In the genomic region with DNA sequence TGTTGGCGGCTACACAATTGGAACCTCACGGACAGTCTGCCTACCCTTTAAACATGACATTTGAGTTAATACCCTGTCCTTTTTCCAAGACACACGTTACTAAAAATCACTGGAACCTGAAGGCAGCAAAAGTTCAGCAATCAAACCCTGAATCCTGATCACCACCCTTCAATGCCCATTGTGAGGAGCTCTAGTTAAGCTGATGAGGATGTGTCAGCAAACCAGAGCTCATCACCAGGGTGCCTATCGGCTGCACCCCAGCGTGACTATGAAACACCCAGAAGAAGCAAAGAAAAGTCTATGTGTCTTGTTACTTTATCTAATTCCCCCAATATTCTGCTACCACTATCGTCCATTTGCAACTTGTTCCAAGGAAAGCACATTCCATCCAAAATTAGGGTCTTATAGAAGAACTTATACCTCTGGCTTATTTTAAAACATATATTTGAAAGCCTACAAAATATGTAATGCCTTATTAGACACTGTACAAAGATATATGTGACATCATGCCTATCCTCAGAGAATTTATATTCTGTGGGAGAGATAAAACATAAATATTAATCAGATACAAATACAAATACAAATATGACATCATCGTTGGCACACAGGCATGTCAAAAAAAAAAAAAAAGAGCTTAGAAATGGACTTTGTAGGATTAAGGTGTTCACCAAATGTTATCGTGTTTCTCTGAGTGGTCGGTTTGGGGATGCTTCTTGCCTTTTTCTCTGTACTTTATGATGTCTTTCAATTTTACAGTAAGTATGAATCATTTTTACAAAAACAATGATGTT, we compare ENCODE assay signal across 26 cellular contexts.
DNase-seq lines count a peak whose midpoint lies in the region; ATAC-seq, FAIRE-seq and TF ChIP-seq lines count a peak whose summit lies in the region.
"Had no signal": no experiment of that assay in that cellular context is flagged by ENCODE, and none has a peak within 500 bp of the region (broad histone marks: within the 10 kb centered on the region; RNA-seq: fewer than 3 reads in every experiment).

No MANE protein-coding gene starts in this region.

- ATAC-seq in K562 = no peak
- ATAC-seq: GM12878, HCT116, PC-3 had no signal

- BruUV-seq in K562 (replicated peaks; lab: Mats Ljungman, UMichigan) = no TSS peak

- 0% methylated on average over 9 of the region's 9 CpGs for WGBS in K562 (ENCODE audit: insufficient coverage, low coverage, missing lambda C conversion rate)

- TF ChIP-seq POLR2A in K562 (conservative IDR thresholded peaks at IDR 0.05) = no peak

- H3K4me3 ChIP-seq in K562 (no peak overlapping the region), parathyroid adenoma (ENCODE audit: low read depth, low read length) (no peak overlapping the region)
- H3K4me3 ChIP-seq: GM12878, GM23248, MG63, SK-N-MC had no signal

- no peak for FAIRE-seq in K562 (lab: Jason Lieb, UNC)
- FAIRE-seq: GM12878 had no signal

- H3K36me3 ChIP-seq in K562 (ENCODE audit: control insufficient read depth, insufficient read depth, low read length) (no peaks in the 10 kb centered on the region), parathyroid adenoma (ENCODE audit: control insufficient read depth, insufficient read depth, low read length) (no peaks in the 10 kb centered on the region)
- H3K36me3 ChIP-seq: MG63 had no signal

- POLR2A ChIA-PET in K562 (lab: Yijun Ruan, JAX) = no interaction called here

- H3K9me3 ChIP-seq in K562 (replicated peaks; ENCODE audit: control insufficient read depth, insufficient read depth, low read depth, low read length) (no peaks in the 10 kb centered on the region), parathyroid adenoma (ENCODE audit: control insufficient read depth, low read length) (no peaks in the 10 kb centered on the region)
- H3K9me3 ChIP-seq: MG63 had no signal

- H3K9me1 ChIP-seq in K562 (ENCODE audit: control insufficient read depth, insufficient read depth, low read length) = no peaks in the 10 kb centered on the region

- CTCF ChIA-PET in K562 (lab: Yijun Ruan, JAX; ENCODE audit: low intra/inter-chr PET ratio) = interaction anchor here (0.7 to 1.1 kb wide), 2 partner anchors 189 to 207 kb away, joined by 4 read pairs; no protein-coding TSS in a partner anchor

- TF ChIP-seq CTCF in K562 (IDR thresholded peaks at IDR 0.05 in 2 of 3, conservative IDR thresholded peaks at IDR 0.05 in 1 of 3; ENCODE audit: insufficient read depth in 2 of 3, low read depth in 1 of 3, low read length in 3 of 3) (0 out of 6 replicates have a peak, but pooled peaks of 1 of the 3 experiments have one; percentile 14), parathyroid adenoma (IDR thresholded peaks at IDR 0.05) (peak; percentile 25)

- H3K9ac ChIP-seq in K562 (ENCODE audit: insufficient read depth in 1 of 2, low read depth in 2 of 2, low read length in 2 of 2) (no peak overlapping the region), parathyroid adenoma (no peak overlapping the region)
- H3K9ac ChIP-seq: GM23248 had no signal

- in situ Hi-C loops in K562 (cut with MboI) = no loop called here

- H3K27me3 ChIP-seq in K562 (ENCODE audit: control insufficient read depth in 2 of 2, insufficient read depth in 2 of 2, low read length in 2 of 2) (no peaks in the 10 kb centered on the region), parathyroid adenoma (ENCODE audit: control insufficient read depth, insufficient read depth, low read length) (no peaks in the 10 kb centered on the region)
- H3K27me3 ChIP-seq: MG63 had no signal

- TF ChIP-seq EP300 in K562 (IDR thresholded peaks at IDR 0.05; ENCODE audit: low read length) = no peak

- H3K79me2 ChIP-seq in K562 (ENCODE audit: control insufficient read depth, insufficient read depth, low read length) (no peaks in the 10 kb centered on the region), parathyroid adenoma (no peaks in the 10 kb centered on the region)

- DNase-seq in NCI-H2171 treated with DMSO at 0.1 percent for 48 hours (lab: John Stamatoyannopoulos, UW) (peak; percentile 28), NCI-H2171 (lab: John Stamatoyannopoulos, UW) (no peak), NCI-H524 (lab: John Stamatoyannopoulos, UW) (peak; percentile 80 to 85), K562 (ENCODE audit: extremely low read depth in 1 of 4, low spot score in 3 of 4) (no peak), DMS114 treated with DMSO at 0.1 percent for 48 hours (lab: John Stamatoyannopoulos, UW; ENCODE audit: unreplicated experiment) (no peak), T-helper 1 cell (no peak), NCI-H510A treated with DMSO at 0.1 percent for 48 hours (lab: John Stamatoyannopoulos, UW) (no peak)
- DNase-seq: 8988T; AML-193; Calu3; CD8-positive, alpha-beta memory T cell; DMS79 treated with DMSO at 0.1 percent for 48 hours; GM23248; Kasumi-1; MG63; NCI-H1694 treated with DMSO at 0.1 percent for 48 hours; NCI-H2081 treated with DMSO at 0.1 percent for 48 hours; NCI-H446 treated with DMSO at 0.1 percent for 48 hours; NCI-H748 treated with DMSO at 0.1 percent for 48 hours; PC-3; SHP77 had no signal

- peak; percentile 46 to 55; a peak in 3 of 4 replicates for TF ChIP-seq RAD21 in K562 (CRISPR knock-in tag; conservative IDR thresholded peaks at IDR 0.05 in 1 of 2, IDR thresholded peaks at IDR 0.05 in 1 of 2)

- intact Hi-C loops in K562 (cut with micrococcal nuclease) = no loop called here

- H2AFZ ChIP-seq in K562 (ENCODE audit: low read depth, low read length) (no peak overlapping the region), parathyroid adenoma (no peak overlapping the region)
- H2AFZ ChIP-seq: GM23248 had no signal

- H3K27ac ChIP-seq in K562 (ENCODE audit: extremely low read depth, low read depth, low read length) = no peak overlapping the region
- H3K27ac ChIP-seq in parathyroid adenoma = no peak overlapping the region
- H3K27ac ChIP-seq: C4-2B, GM23248, SK-N-MC had no signal

- H3K4me1 ChIP-seq in K562 (replicated peaks in 1 of 2; ENCODE audit: control insufficient read depth in 2 of 2, insufficient read depth in 2 of 2, low read length in 2 of 2) (no peaks in the 10 kb centered on the region), parathyroid adenoma (peaks cover 10% of the 10 kb centered on the region)

- H4K20me1 ChIP-seq in K562 (replicated peaks; ENCODE audit: control insufficient read depth, insufficient read depth, low read length) = no peaks in the 10 kb centered on the region

- H3K4me2 ChIP-seq in K562 (ENCODE audit: insufficient read depth, low read length) = no peak overlapping the region
- H3K4me2 ChIP-seq in parathyroid adenoma (ENCODE audit: low read length) = no peak overlapping the region

TF ChIP-seq in K562, 482 proteins besides CTCF, POLR2A, EP300 and RAD21 (continues in another document):
- no peak for TF ChIP-seq TCF7L2 (IDR thresholded peaks at IDR 0.05; ENCODE audit: low read depth, low read length)
- TF ChIP-seq YY1 (IDR thresholded peaks at IDR 0.05; ENCODE audit: borderline replicate concordance in 1 of 3, control insufficient read depth in 1 of 3, extremely low read depth in 1 of 3, insufficient read depth in 3 of 3, insufficient read length in 1 of 3, insufficient replicate concordance in 2 of 3, low read depth in 1 of 3, low read length in 2 of 3) = no peak
- TF ChIP-seq LEF1 (IDR thresholded peaks at IDR 0.05) = no peak
- no peak for TF ChIP-seq FOXK2 (conservative IDR thresholded peaks at IDR 0.05 in 1 of 2, IDR thresholded peaks at IDR 0.05 in 1 of 2; ENCODE audit: low read depth in 2 of 2)
- TF ChIP-seq, protein P1, sequence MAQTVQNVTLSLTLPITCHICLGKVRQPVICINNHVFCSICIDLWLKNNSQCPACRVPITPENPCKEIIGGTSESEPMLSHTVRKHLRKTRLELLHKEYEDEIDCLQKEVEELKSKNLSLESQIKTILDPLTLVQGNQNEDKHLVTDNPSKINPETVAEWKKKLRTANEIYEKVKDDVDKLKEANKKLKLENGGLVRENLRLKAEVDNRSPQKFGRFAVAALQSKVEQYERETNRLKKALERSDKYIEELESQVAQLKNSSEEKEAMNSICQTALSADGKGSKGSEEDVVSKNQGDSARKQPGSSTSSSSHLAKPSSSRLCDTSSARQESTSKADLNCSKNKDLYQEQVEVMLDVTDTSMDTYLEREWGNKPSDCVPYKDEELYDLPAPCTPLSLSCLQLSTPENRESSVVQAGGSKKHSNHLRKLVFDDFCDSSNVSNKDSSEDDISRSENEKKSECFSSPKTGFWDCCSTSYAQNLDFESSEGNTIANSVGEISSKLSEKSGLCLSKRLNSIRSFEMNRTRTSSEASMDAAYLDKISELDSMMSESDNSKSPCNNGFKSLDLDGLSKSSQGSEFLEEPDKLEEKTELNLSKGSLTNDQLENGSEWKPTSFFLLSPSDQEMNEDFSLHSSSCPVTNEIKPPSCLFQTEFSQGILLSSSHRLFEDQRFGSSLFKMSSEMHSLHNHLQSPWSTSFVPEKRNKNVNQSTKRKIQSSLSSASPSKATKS (CRISPR knock-in tag; IDR thresholded peaks at IDR 0.05) = no peak
- TF ChIP-seq NFRKB (IDR thresholded peaks at IDR 0.05; ENCODE audit: low read depth) = no peak
- TF ChIP-seq, protein P2, sequence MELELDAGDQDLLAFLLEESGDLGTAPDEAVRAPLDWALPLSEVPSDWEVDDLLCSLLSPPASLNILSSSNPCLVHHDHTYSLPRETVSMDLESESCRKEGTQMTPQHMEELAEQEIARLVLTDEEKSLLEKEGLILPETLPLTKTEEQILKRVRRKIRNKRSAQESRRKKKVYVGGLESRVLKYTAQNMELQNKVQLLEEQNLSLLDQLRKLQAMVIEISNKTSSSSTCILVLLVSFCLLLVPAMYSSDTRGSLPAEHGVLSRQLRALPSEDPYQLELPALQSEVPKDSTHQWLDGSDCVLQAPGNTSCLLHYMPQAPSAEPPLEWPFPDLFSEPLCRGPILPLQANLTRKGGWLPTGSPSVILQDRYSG (tag; conservative IDR thresholded peaks at IDR 0.05; ENCODE audit: low read depth) = no peak
- no peak for TF ChIP-seq HNRNPL (IDR thresholded peaks at IDR 0.05; ENCODE audit: low read depth, low read length)
- TF ChIP-seq FOXP1 (CRISPR knock-in tag; IDR thresholded peaks at IDR 0.05) = no peak
- TF ChIP-seq NR2C2 (CRISPR knock-in tag; IDR thresholded peaks at IDR 0.05) = no peak
- no peak for TF ChIP-seq NR2C2 (tag; IDR thresholded peaks at IDR 0.05)

Comparison
In these comparisons a context has a peak if more than half of its experiments do, and no peak if none do; other contexts are left out.
1. DNase-seq: peak in NCI-H2171 treated with DMSO at 0.1 percent for 48 hours (single experiment) and NCI-H524 (2 of 2); none in NCI-H2171 (single experiment), K562 (0 of 4), DMS114 treated with DMSO at 0.1 percent for 48 hours (single experiment), T-helper 1 cell (0 of 5) and NCI-H510A treated with DMSO at 0.1 percent for 48 hours (single experiment).